Comparison of ENCODE assay signal across 1 cellular context in genomic region chr13:98265669-98266551, GRCh38.
TF ChIP-seq lines count a peak whose summit lies in the region.

No MANE protein-coding gene starts in this region.

TF ChIP-seq in HepG2, 621 proteins besides CTCF, POLR2A, EP300 and RAD21 (continued from another document and continues in another):
- TF ChIP-seq AHDC1 (CRISPR knock-in tag; IDR thresholded peaks at IDR 0.05; ENCODE audit: borderline replicate concordance) (peak; percentile 86), HNF1A (IDR thresholded peaks at IDR 0.05; ENCODE audit: low read depth) (peak; percentile 90), HNF1A (CRISPR knock-in tag; IDR thresholded peaks at IDR 0.05; ENCODE audit: borderline replicate concordance) (peak; percentile 97), HNRNPLL (IDR thresholded peaks at IDR 0.05; ENCODE audit: low read depth, low read length, poor library complexity, severe bottlenecking) (no peak), MNT (IDR thresholded peaks at IDR 0.05) (no peak), MTA3 (CRISPR knock-in tag; IDR thresholded peaks at IDR 0.05) (no peak), TARDBP (CRISPR knock-in tag; IDR thresholded peaks at IDR 0.05) (peak; percentile 76), ZXDC (CRISPR knock-in tag; IDR thresholded peaks at IDR 0.05) (no peak), ZMYM3 (CRISPR knock-in tag; IDR thresholded peaks at IDR 0.05) (peak; percentile 82), ZMAT3 (CRISPR knock-in tag; conservative IDR thresholded peaks at IDR 0.05) (no peak), HOXA5 (CRISPR knock-in tag; IDR thresholded peaks at IDR 0.05) (0 out of 2 replicates have a peak, but pooled peaks have one; percentile 15), ZNF652 (CRISPR knock-in tag; IDR thresholded peaks at IDR 0.05; ENCODE audit: borderline replicate concordance, low read depth) (peak; percentile 81), PAXIP1 (CRISPR knock-in tag; conservative IDR thresholded peaks at IDR 0.05) (peak; percentile 96), THAP11 (CRISPR knock-in tag; IDR thresholded peaks at IDR 0.05) (peak; percentile 71), FUBP1 (CRISPR knock-in tag; IDR thresholded peaks at IDR 0.05; ENCODE audit: borderline replicate concordance) (peak; percentile 37; the same call in 1 of the 2 replicates), ZNF343 (CRISPR knock-in tag; IDR thresholded peaks at IDR 0.05) (0 out of 2 replicates have a peak, but pooled peaks have one; percentile 53), LCORL (IDR thresholded peaks at IDR 0.05) (no peak), LCORL (CRISPR knock-in tag; IDR thresholded peaks at IDR 0.05) (peak; percentile 86; the same call in 1 of the 2 replicates), MAFF (IDR thresholded peaks at IDR 0.05; ENCODE audit: low read depth, low read length) (no peak), IRF1 (CRISPR knock-in tag; IDR thresholded peaks at IDR 0.05; ENCODE audit: low read depth) (no peak), ZBTB49 (CRISPR knock-in tag; IDR thresholded peaks at IDR 0.05; ENCODE audit: borderline replicate concordance) (no peak; the same call in 1 of the 2 replicates), HNF4A (CRISPR knock-in tag; IDR thresholded peaks at IDR 0.05) (peak; percentile 90), CBFB (CRISPR knock-in tag; IDR thresholded peaks at IDR 0.05) (peak; percentile 63; the same call in 1 of the 2 replicates), DRAP1 (CRISPR knock-in tag; IDR thresholded peaks at IDR 0.05) (peak; percentile 80; the same call in 1 of the 2 replicates), REXO4 (CRISPR knock-in tag; IDR thresholded peaks at IDR 0.05; ENCODE audit: borderline replicate concordance) (no peak), MTERF4 (CRISPR knock-in tag; IDR thresholded peaks at IDR 0.05) (no peak), ZFY (CRISPR knock-in tag; IDR thresholded peaks at IDR 0.05) (peak; percentile 67), XRCC5 (optimal IDR thresholded peaks at IDR 0.05; ENCODE audit: low read length) (peak; percentile 46), HOXA9 (CRISPR knock-in tag; IDR thresholded peaks at IDR 0.05; ENCODE audit: borderline replicate concordance) (no peak)
